39 cellular contexts compared by ENCODE assay signal in the genomic region with DNA sequence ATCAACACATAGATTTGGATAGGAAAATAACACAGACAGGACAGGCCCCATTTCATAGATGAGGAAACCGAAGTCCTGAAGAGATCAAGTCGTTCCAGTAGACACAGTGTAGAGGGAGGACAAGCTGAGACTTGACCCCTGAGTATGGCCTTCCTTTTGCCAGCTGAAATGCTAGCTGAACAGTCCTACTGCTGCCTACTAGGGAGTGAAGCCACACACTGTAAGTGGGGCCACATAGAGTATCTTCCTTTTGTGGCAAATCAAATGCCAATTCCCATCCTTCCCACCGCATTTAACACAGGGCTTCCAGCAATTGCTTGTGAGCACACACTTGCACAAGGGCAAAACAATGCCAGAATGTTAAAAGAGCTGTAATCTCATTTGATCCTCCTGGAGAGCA.
"Had no signal": no experiment of that assay in that cellular context is flagged by ENCODE, and none has a peak within 500 bp of the region (broad histone marks: within the 10 kb centered on the region; RNA-seq: fewer than 3 reads in every experiment).

No MANE protein-coding gene starts in this region.

- H3K27ac Mint-ChIP-seq: activated CD4-positive, alpha-beta memory T cell treated with anti-CD3 and anti-CD28 coated beads, Interleukin-2, amount 10 ng/mL, durations not matched to agents 7 days and 5 days; activated CD4-positive, alpha-beta T cell treated with anti-CD3 and anti-CD28 coated beads for 36 hours; activated CD4-positive, alpha-beta T cell treated with anti-CD3 and anti-CD28 coated beads, Interleukin-2, amount 10 ng/mL, durations not matched to agents 7 days and 5 days; activated CD8-positive, alpha-beta memory T cell treated with anti-CD3 and anti-CD28 coated beads, Interleukin-2, amount 10 ng/mL, durations not matched to agents 7 days and 5 days; activated CD8-positive, alpha-beta T cell treated with anti-CD3 and anti-CD28 coated beads, Interleukin-2, amount 10 ng/mL, durations not matched to agents 7 days and 5 days; activated naive CD4-positive, alpha-beta T cell treated with anti-CD3 and anti-CD28 coated beads, Interleukin-2, amount 10 ng/mL, durations not matched to agents 7 days and 5 days; activated naive CD4-positive, alpha-beta T cell treated with anti-CD3 and anti-CD28 coated beads, Interleukin-2, amount 50 U/mL, for 24 hours; activated naive CD8-positive, alpha-beta T cell; activated naive CD8-positive, alpha-beta T cell treated with anti-CD3 and anti-CD28 coated beads, Interleukin-2, amount 10 ng/mL, durations not matched to agents 7 days and 5 days; activated naive CD8-positive, alpha-beta T cell treated with anti-CD3 and anti-CD28 coated beads, Interleukin-2, amount 50 U/mL, for 24 hours; activated T-cell treated with anti-CD3 and anti-CD28 coated beads, Interleukin-2, amount 50 U/mL, for 24 hours; activated T-helper 2 cell treated with anti-CD3 and anti-CD28 coated beads, Interferon-gamma antibody, Interleukin-2, Interleukin-4, amounts not matched to agents 10 μg/mL and 5 μg/mL and 100 μg/mL, durations not matched to agents 14 hours and 24 hours and 36 hours; T-helper 1 cell treated with Interleukin-12 subunit alpha and Interleukin-12 subunit beta and Interleukin-4 antibody, amounts not matched to agents 30 μg/mL and 1 μg/mL, for 36 hours; T-helper 2 cell treated with Interferon-gamma antibody and Interleukin-4, amounts not matched to agents 5 μg/mL and 100 μg/mL, for 36 hours; WTC11 had no signal

- H3K9me3 Mint-ChIP-seq: activated CD4-positive, alpha-beta memory T cell treated with anti-CD3 and anti-CD28 coated beads, Interleukin-2, amount 10 ng/mL, durations not matched to agents 7 days and 5 days; activated CD4-positive, alpha-beta T cell treated with anti-CD3 and anti-CD28 coated beads, Interleukin-2, amount 10 ng/mL, durations not matched to agents 7 days and 5 days; activated naive CD4-positive, alpha-beta T cell treated with anti-CD3 and anti-CD28 coated beads, Interleukin-2, amount 10 ng/mL, durations not matched to agents 7 days and 5 days; activated naive CD4-positive, alpha-beta T cell treated with anti-CD3 and anti-CD28 coated beads, Interleukin-2, amount 50 U/mL, for 24 hours; activated naive CD8-positive, alpha-beta T cell treated with anti-CD3 and anti-CD28 coated beads, Interleukin-2, amount 10 ng/mL, durations not matched to agents 7 days and 5 days; activated naive CD8-positive, alpha-beta T cell treated with anti-CD3 and anti-CD28 coated beads, Interleukin-2, amount 50 U/mL, for 24 hours; activated T-cell treated with anti-CD3 and anti-CD28 coated beads, Interleukin-2, amount 50 U/mL, for 24 hours; activated T-helper 2 cell treated with anti-CD3 and anti-CD28 coated beads, Interferon-gamma antibody, Interleukin-2, Interleukin-4, amounts not matched to agents 10 μg/mL and 5 μg/mL and 100 μg/mL, durations not matched to agents 14 hours and 24 hours and 36 hours; brain; central memory CD8-positive, alpha-beta T cell; T-helper 1 cell treated with Interleukin-12 subunit alpha and Interleukin-12 subunit beta and Interleukin-4 antibody, amounts not matched to agents 30 μg/mL and 1 μg/mL, for 36 hours; T-helper 2 cell treated with Interferon-gamma antibody and Interleukin-4, amounts not matched to agents 5 μg/mL and 100 μg/mL, for 36 hours; WTC11 had no signal

- H3K27me3 ChIP-seq: ascending aorta, cardiac muscle cell had no signal

- H3K9me3 ChIP-seq: ascending aorta had no signal

- H3K4me1 ChIP-seq: ascending aorta had no signal

- H3K36me3 Mint-ChIP-seq: activated CD8-positive, alpha-beta memory T cell treated with anti-CD3 and anti-CD28 coated beads, Interleukin-2, amount 10 ng/mL, durations not matched to agents 7 days and 5 days; activated naive CD4-positive, alpha-beta T cell treated with anti-CD3 and anti-CD28 coated beads, Interleukin-2, amount 10 ng/mL, durations not matched to agents 7 days and 5 days; activated naive CD4-positive, alpha-beta T cell treated with anti-CD3 and anti-CD28 coated beads, Interleukin-2, amount 50 U/mL, for 24 hours; activated naive CD8-positive, alpha-beta T cell; activated naive CD8-positive, alpha-beta T cell treated with anti-CD3 and anti-CD28 coated beads, Interleukin-2, amount 10 ng/mL, durations not matched to agents 7 days and 5 days; brain; WTC11 had no signal

- ATAC-seq: activated CD4-positive, alpha-beta T cell treated with anti-CD3 and anti-CD28 coated beads for 36 hours; activated CD4-positive, CD25-positive, alpha-beta regulatory T cell treated with anti-CD3 and anti-CD28 coated beads, Interleukin-2, amount 50 U/mL, for 24 hours; activated CD8-positive, alpha-beta memory T cell treated with anti-CD3 and anti-CD28 coated beads, Interleukin-2, amount 10 ng/mL, durations not matched to agents 7 days and 5 days; activated CD8-positive, alpha-beta T cell treated with anti-CD3 and anti-CD28 coated beads, Interleukin-2, amount 10 ng/mL, durations not matched to agents 7 days and 5 days; activated naive CD8-positive, alpha-beta T cell treated with anti-CD3 and anti-CD28 coated beads, Interleukin-2, amount 50 U/mL, for 24 hours; WTC11 had no signal

- H3K27me3 Mint-ChIP-seq: activated naive CD4-positive, alpha-beta T cell treated with anti-CD3 and anti-CD28 coated beads, Interleukin-2, amount 10 ng/mL, durations not matched to agents 7 days and 5 days; activated naive CD8-positive, alpha-beta T cell; activated naive CD8-positive, alpha-beta T cell treated with anti-CD3 and anti-CD28 coated beads, Interleukin-2, amount 50 U/mL, for 24 hours; activated T-cell treated with anti-CD3 and anti-CD28 coated beads, Interleukin-2, amount 50 U/mL, for 24 hours had no signal

- H3K4me1 Mint-ChIP-seq: activated CD4-positive, alpha-beta memory T cell treated with anti-CD3 and anti-CD28 coated beads, Interleukin-2, amount 10 ng/mL, durations not matched to agents 7 days and 5 days; activated CD4-positive, alpha-beta T cell treated with anti-CD3 and anti-CD28 coated beads for 36 hours; activated CD4-positive, alpha-beta T cell treated with anti-CD3 and anti-CD28 coated beads, Interleukin-2, amount 10 ng/mL, durations not matched to agents 7 days and 5 days; activated CD8-positive, alpha-beta memory T cell treated with anti-CD3 and anti-CD28 coated beads, Interleukin-2, amount 10 ng/mL, durations not matched to agents 7 days and 5 days; activated naive CD4-positive, alpha-beta T cell treated with anti-CD3 and anti-CD28 coated beads, Interleukin-2, amount 10 ng/mL, durations not matched to agents 7 days and 5 days; activated naive CD4-positive, alpha-beta T cell treated with anti-CD3 and anti-CD28 coated beads, Interleukin-2, amount 50 U/mL, for 24 hours; activated naive CD8-positive, alpha-beta T cell treated with anti-CD3 and anti-CD28 coated beads, Interleukin-2, amount 10 ng/mL, durations not matched to agents 7 days and 5 days; activated naive CD8-positive, alpha-beta T cell treated with anti-CD3 and anti-CD28 coated beads, Interleukin-2, amount 50 U/mL, for 24 hours; central memory CD8-positive, alpha-beta T cell had no signal

- H3K4me3 ChIP-seq: ascending aorta, cardiac muscle cell had no signal

- H3K36me3 ChIP-seq: ascending aorta, cardiac muscle cell had no signal

- H3K4me3 Mint-ChIP-seq: activated CD4-positive, alpha-beta memory T cell treated with anti-CD3 and anti-CD28 coated beads, Interleukin-2, amount 10 ng/mL, durations not matched to agents 7 days and 5 days; activated CD4-positive, alpha-beta T cell treated with anti-CD3 and anti-CD28 coated beads for 36 hours; activated CD4-positive, alpha-beta T cell treated with anti-CD3 and anti-CD28 coated beads, Interleukin-2, amount 10 ng/mL, durations not matched to agents 7 days and 5 days; activated CD8-positive, alpha-beta memory T cell treated with anti-CD3 and anti-CD28 coated beads, Interleukin-2, amount 10 ng/mL, durations not matched to agents 7 days and 5 days; activated CD8-positive, alpha-beta T cell treated with anti-CD3 and anti-CD28 coated beads, Interleukin-2, amount 10 ng/mL, durations not matched to agents 7 days and 5 days; activated naive CD4-positive, alpha-beta T cell treated with anti-CD3 and anti-CD28 coated beads, Interleukin-2, amount 10 ng/mL, durations not matched to agents 7 days and 5 days; activated naive CD4-positive, alpha-beta T cell treated with anti-CD3 and anti-CD28 coated beads, Interleukin-2, amount 50 U/mL, for 24 hours; activated naive CD8-positive, alpha-beta T cell; activated naive CD8-positive, alpha-beta T cell treated with anti-CD3 and anti-CD28 coated beads, Interleukin-2, amount 10 ng/mL, durations not matched to agents 7 days and 5 days; activated naive CD8-positive, alpha-beta T cell treated with anti-CD3 and anti-CD28 coated beads, Interleukin-2, amount 50 U/mL, for 24 hours; activated T-cell treated with anti-CD3 and anti-CD28 coated beads, Interleukin-2, amount 50 U/mL, for 24 hours; brain; central memory CD8-positive, alpha-beta T cell; T-helper 1 cell treated with Interleukin-12 subunit alpha and Interleukin-12 subunit beta and Interleukin-4 antibody, amounts not matched to agents 30 μg/mL and 1 μg/mL, for 36 hours; T-helper 2 cell treated with Interferon-gamma antibody and Interleukin-4, amounts not matched to agents 5 μg/mL and 100 μg/mL, for 36 hours; WTC11 had no signal

- H3K27ac ChIP-seq: ascending aorta, cardiac muscle cell, VCaP had no signal

- FAIRE-seq: bronchial epithelial cell, TTC549 had no signal

- DNase-seq: activated CD4-positive, alpha-beta memory T cell treated with anti-CD3 and anti-CD28 coated beads, Interleukin-2, amount 10 ng/mL, durations not matched to agents 7 days and 5 days; activated CD4-positive, alpha-beta T cell treated with anti-CD3 and anti-CD28 coated beads for 1 hour; activated CD4-positive, alpha-beta T cell treated with anti-CD3 and anti-CD28 coated beads for 36 hours; activated CD4-positive, alpha-beta T cell treated with anti-CD3 and anti-CD28 coated beads for 48 hours; activated CD4-positive, alpha-beta T cell treated with anti-CD3 and anti-CD28 coated beads, Interleukin-2, amount 10 ng/mL, durations not matched to agents 7 days and 5 days; activated CD4-positive, alpha-beta T cell treated with anti-CD3 and anti-CD28 coated beads, Interleukin-2, amount 50 U/mL, for 48 hours; activated CD4-positive, CD25-positive, alpha-beta regulatory T cell; activated CD8-positive, alpha-beta memory T cell treated with anti-CD3 and anti-CD28 coated beads for 24 hours; activated CD8-positive, alpha-beta memory T cell treated with anti-CD3 and anti-CD28 coated beads, Interleukin-2, amount 10 ng/mL, durations not matched to agents 7 days and 5 days; activated CD8-positive, alpha-beta memory T cell treated with anti-CD3 and anti-CD28 coated beads, Interleukin-2, amount 50 U/mL, for 48 hours; activated CD8-positive, alpha-beta T cell treated with anti-CD3 and anti-CD28 coated beads, Interleukin-2, amount 10 ng/mL, durations not matched to agents 7 days and 5 days; activated effector memory CD4-positive, alpha-beta T cell treated with Interleukin-2 at 50 U/mL for 16 hours; activated gamma-delta T cell; activated naive CD4-positive, alpha-beta T cell treated with anti-CD3 and anti-CD28 coated beads, Interleukin-2, amount 10 ng/mL, durations not matched to agents 7 days and 5 days; activated naive CD4-positive, alpha-beta T cell treated with Interleukin-2 at 50 U/mL for 16 hours; activated naive CD8-positive, alpha-beta T cell treated with anti-CD3 and anti-CD28 coated beads, Interleukin-2, amount 10 ng/mL, durations not matched to agents 7 days and 5 days; activated naive CD8-positive, alpha-beta T cell treated with anti-CD3 and anti-CD28 coated beads, Interleukin-2, amount 50 U/mL, for 24 hours; activated T-cell treated with anti-CD3 and anti-CD28 coated beads, Interleukin-2, amount 50 U/mL, for 24 hours; activated T-cell treated with anti-CD3 and anti-CD28 coated beads, Interleukin-2, amount 50 U/mL, for 48 hours; amygdala; anterior cingulate cortex; caudate nucleus; T-helper 1 cell; T-helper 2 cell; T-helper 9 cell had no signal
